Comparison of ENCODE assay signal across 26 cellular contexts in genomic region chr14:47264842-47265241, GRCh38.
"Had no signal": no experiment of that assay in that cellular context is flagged by ENCODE, and none has a peak within 500 bp of the region (broad histone marks: within the 10 kb centered on the region; RNA-seq: fewer than 3 reads in every experiment).

No MANE protein-coding gene starts in this region.

- H3K9me3 ChIP-seq: stomach, suprapubic skin, testis, thoracic aorta, thyroid gland, tibial artery, tibial nerve, transverse colon, upper lobe of left lung, upper lobe of right lung, uterus, vagina had no signal

- H3K4me1 ChIP-seq: stomach, suprapubic skin, testis, thyroid gland, tibial artery, tibial nerve, transverse colon, upper lobe of left lung, upper lobe of right lung, uterus, vagina had no signal

- H3K36me3 ChIP-seq: stomach, suprapubic skin, thoracic aorta, thyroid gland, tibial artery, tibial nerve, transverse colon, upper lobe of left lung, upper lobe of right lung, uterus, vagina had no signal

- DNase-seq: stimulated activated CD4-positive, alpha-beta T cell treated with anti-CD3 and anti-CD28 coated beads, Interleukin-2, amount 100 ng/mL, for 48 hours; stimulated activated CD4-positive, alpha-beta T cell treated with anti-CD3 and anti-CD28 coated beads, Interleukin-4, amount 100 ng/mL, for 1 hour; stimulated activated CD4-positive, alpha-beta T cell treated with anti-CD3 and anti-CD28 coated beads, Interleukin-4, amount 100 ng/mL, for 24 hours; stimulated activated CD4-positive, alpha-beta T cell treated with anti-CD3 and anti-CD28 coated beads, Interleukin-4, amount 100 ng/mL, for 4 hours; stimulated activated CD8-positive, alpha-beta memory T cell treated with anti-CD3 and anti-CD28 coated beads, Interleukin-4, amount 100 ng/mL, for 48 hours; stimulated activated naive B cell treated with anti-CD40 and anti-IgM and Interleukin-4, amounts not matched to agents 10 μg/mL and 1 μg/mL and 100 μg/mL, for 72 hours; stimulated activated naive CD4-positive, alpha-beta T cell; stimulated activated naive CD4-positive, alpha-beta T cell treated with Interleukin-2 at 50 U/mL for 16 hours; stimulated activated naive CD8-positive, alpha-beta T cell treated with anti-CD3 and anti-CD28 coated beads, Interleukin-15, amount 100 ng/mL, for 72 hours; stimulated activated naive CD8-positive, alpha-beta T cell treated with anti-CD3 and anti-CD28 coated beads, Interleukin-15, Interleukin-2, amounts not matched to agents 100 U/mL and 50 U/mL, for 24 hours; stomach; substantia nigra; testis; thyroid gland; tibial artery; transverse colon; trophoblast cell; upper lobe of left lung; upper lobe of right lung; uterus had no signal

- H3K27ac ChIP-seq: stomach, suprapubic skin, testis, thoracic aorta, thyroid gland, tibial artery, tibial nerve, transverse colon, upper lobe of left lung, upper lobe of right lung, uterus, vagina had no signal

- H3K4me3 ChIP-seq: stomach, suprapubic skin, testis, thoracic aorta, thyroid gland, tibial artery, tibial nerve, transverse colon, upper lobe of left lung, upper lobe of right lung, uterus, vagina had no signal

- H3K27me3 ChIP-seq: stomach, suprapubic skin, testis, thyroid gland, tibial artery, tibial nerve, transverse colon, upper lobe of left lung, upper lobe of right lung, uterus, vagina had no signal

- ATAC-seq: stimulated activated effector memory CD8-positive, alpha-beta T cell treated with anti-CD3 and anti-CD28 coated beads, Interleukin-12 subunit alpha, Interleukin-12 subunit beta, amount 100 ng/mL, for 72 hours; stimulated activated memory B cell treated with anti-CD40 and anti-IgM and Interleukin-4, amounts not matched to agents 10 μg/mL and 1 μg/mL and 100 μg/mL, for 72 hours; stimulated activated naive B cell treated with anti-CD40 and anti-IgM and Interleukin-4, amounts not matched to agents 10 μg/mL and 1 μg/mL and 100 μg/mL, for 72 hours; stimulated activated naive CD8-positive, alpha-beta T cell treated with anti-CD3 and anti-CD28 coated beads, Interleukin-15, amount 100 ng/mL, for 72 hours; stimulated activated naive CD8-positive, alpha-beta T cell treated with anti-CD3 and anti-CD28 coated beads, Interleukin-15, Interleukin-2, amounts not matched to agents 100 U/mL and 50 U/mL, for 24 hours; upper lobe of right lung had no signal
